In the genomic region with DNA sequence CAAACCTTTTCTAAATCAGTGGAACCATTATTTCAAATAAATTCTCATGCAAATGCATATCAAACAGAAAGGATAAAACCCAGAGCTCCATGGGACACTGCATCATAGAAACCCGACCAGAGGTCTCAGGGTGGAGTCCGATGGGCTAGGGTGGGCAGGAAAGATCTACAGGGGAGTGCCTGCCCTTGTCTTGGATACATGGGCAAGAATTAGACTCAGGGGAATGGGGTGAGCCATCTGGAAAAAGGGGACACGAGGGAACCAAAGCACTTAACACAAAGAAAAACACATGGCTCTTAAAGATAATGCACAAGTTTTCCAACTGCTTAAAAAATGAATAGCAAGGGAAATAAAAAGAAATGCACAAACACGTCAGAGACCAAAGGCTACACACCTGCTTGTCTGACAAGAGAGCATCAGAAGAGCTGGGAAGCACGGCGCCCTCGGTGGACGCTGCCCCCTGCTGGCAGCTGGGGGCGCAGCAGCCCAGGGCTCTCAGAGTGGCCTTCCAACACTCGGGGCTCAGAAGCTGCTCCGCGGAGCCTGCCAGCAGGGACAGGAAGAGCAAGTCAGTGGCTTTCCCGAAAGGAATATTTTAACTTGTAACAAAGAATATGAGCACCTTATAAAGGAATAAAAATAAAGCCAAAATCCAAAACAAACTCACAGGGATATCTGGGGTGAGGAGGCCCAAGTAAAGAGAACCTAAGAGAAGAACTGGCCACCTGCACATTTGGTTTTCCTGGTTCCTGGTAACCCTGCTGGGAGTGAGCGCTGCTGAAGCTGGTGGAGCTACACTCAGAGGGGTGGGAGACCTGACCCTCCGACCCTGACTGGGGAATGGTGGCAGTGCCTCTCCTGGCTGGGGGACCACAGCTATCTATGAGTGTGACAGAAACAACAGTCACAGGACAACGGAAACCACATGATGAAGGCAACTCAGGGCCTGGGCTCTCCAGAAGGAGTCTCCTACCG, we compare ENCODE assay signal across 8 cellular contexts. TPM values are rescaled to one million over a fixed set of nuclear protein-coding genes. Genes with fewer than 3 reads are reported as not detected.
A peak's percentile ranks its signal among the peaks of the same experiment; 100 is the strongest.
DNase-seq lines count a peak whose midpoint lies in the region; ATAC-seq and TF ChIP-seq lines count a peak whose summit lies in the region.

No MANE protein-coding gene starts in this region.

- TF ChIP-seq EP300 in suprapubic skin (IDR thresholded peaks at IDR 0.05) = no peak

- TF ChIP-seq CTCF in fibroblast of the aortic adventitia (IDR thresholded peaks at IDR 0.05; ENCODE audit: insufficient read depth, low read length) (peak; percentile 99), neutrophil (IDR thresholded peaks at IDR 0.05) (peak; percentile 94), suprapubic skin (IDR thresholded peaks at IDR 0.05) (peak; percentile 84 to 97)

- H3K9me3 ChIP-seq in neutrophil (no peaks in the 10 kb centered on the region), suprapubic skin (no peaks in the 10 kb centered on the region)

- 37% methylated on average over 17 of the region's 17 CpGs for WGBS in suprapubic skin

- H3K4me3 ChIP-seq in fibroblast of the aortic adventitia (ENCODE audit: low read depth, low read length) (no peak overlapping the region), neutrophil (ENCODE audit: low read depth in 1 of 2, low read length in 1 of 2) (no peak overlapping the region), suprapubic skin (no peak overlapping the region)

- DNase-seq in COLO829 (ENCODE audit: low spot score) (peak; percentile 56), HPDE6-E6E7 (ENCODE audit: extremely low spot score) (peak; percentile 31), activated T-helper 1 cell treated with Interleukin-2 at 50 U/mL for 16 hours (ENCODE audit: low read depth) (peak; percentile 50), fibroblast of the aortic adventitia (ENCODE audit: low read depth) (peak; percentile 74), suprapubic skin (ENCODE audit: low spot score in 2 of 2) (no peak)

- H3K36me3 ChIP-seq in neutrophil (peaks cover 69% of the 10 kb centered on the region), suprapubic skin (peaks cover 63% of the 10 kb centered on the region)

- peak; percentile 87 for ATAC-seq in GM19455 (IDR thresholded peaks at IDR 0.05; ENCODE audit: unreplicated experiment)

- TF ChIP-seq POLR2A in suprapubic skin (IDR thresholded peaks at IDR 0.05) = no peak

- H3K27me3 ChIP-seq in neutrophil (no peaks in the 10 kb centered on the region), suprapubic skin (no peaks in the 10 kb centered on the region)

- H3K27ac ChIP-seq in neutrophil (no peak overlapping the region), suprapubic skin (no peak overlapping the region)

- H3K4me1 ChIP-seq in neutrophil (ENCODE audit: control insufficient read depth in 1 of 2, insufficient read depth in 1 of 2, low read depth in 1 of 2, low read length in 1 of 2) (no peaks in the 10 kb centered on the region), suprapubic skin (peaks cover 4% of the 10 kb centered on the region)

TF ChIP-seq in PFSK-1, 5 proteins besides CTCF, POLR2A, EP300 and RAD21:
- TF ChIP-seq SIN3A (IDR thresholded peaks at IDR 0.05; ENCODE audit: borderline replicate concordance, insufficient read depth, low read length) = no peak
- peak; percentile 43 for TF ChIP-seq FOXP2 (optimal IDR thresholded peaks at IDR 0.05; ENCODE audit: borderline replicate concordance, extremely low read depth, extremely low read length, insufficient read depth)
- TF ChIP-seq POLR2AphosphoS5 (IDR thresholded peaks at IDR 0.05; ENCODE audit: low read depth, low read length) = no peak
- no peak for TF ChIP-seq TAF1 (IDR thresholded peaks at IDR 0.05; ENCODE audit: borderline replicate concordance, insufficient read depth, low read length)
- TF ChIP-seq, protein P1, sequence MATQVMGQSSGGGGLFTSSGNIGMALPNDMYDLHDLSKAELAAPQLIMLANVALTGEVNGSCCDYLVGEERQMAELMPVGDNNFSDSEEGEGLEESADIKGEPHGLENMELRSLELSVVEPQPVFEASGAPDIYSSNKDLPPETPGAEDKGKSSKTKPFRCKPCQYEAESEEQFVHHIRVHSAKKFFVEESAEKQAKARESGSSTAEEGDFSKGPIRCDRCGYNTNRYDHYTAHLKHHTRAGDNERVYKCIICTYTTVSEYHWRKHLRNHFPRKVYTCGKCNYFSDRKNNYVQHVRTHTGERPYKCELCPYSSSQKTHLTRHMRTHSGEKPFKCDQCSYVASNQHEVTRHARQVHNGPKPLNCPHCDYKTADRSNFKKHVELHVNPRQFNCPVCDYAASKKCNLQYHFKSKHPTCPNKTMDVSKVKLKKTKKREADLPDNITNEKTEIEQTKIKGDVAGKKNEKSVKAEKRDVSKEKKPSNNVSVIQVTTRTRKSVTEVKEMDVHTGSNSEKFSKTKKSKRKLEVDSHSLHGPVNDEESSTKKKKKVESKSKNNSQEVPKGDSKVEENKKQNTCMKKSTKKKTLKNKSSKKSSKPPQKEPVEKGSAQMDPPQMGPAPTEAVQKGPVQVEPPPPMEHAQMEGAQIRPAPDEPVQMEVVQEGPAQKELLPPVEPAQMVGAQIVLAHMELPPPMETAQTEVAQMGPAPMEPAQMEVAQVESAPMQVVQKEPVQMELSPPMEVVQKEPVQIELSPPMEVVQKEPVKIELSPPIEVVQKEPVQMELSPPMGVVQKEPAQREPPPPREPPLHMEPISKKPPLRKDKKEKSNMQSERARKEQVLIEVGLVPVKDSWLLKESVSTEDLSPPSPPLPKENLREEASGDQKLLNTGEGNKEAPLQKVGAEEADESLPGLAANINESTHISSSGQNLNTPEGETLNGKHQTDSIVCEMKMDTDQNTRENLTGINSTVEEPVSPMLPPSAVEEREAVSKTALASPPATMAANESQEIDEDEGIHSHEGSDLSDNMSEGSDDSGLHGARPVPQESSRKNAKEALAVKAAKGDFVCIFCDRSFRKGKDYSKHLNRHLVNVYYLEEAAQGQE (IDR thresholded peaks at IDR 0.05; ENCODE audit: insufficient read depth in 1 of 2, low read depth in 2 of 2, low read length in 2 of 2) = no peak

RNA-seq across cellular contexts. Expression of gene SIGLEC15, which starts 54.5 kb away (rescaled TPM):
- 0.51 TPM for polyA plus RNA-seq in PFSK-1 (2012; ENCODE audit: insufficient read length, low read depth)
- total RNA-seq in fibroblast of the aortic adventitia (ENCODE audit: low replicate concordance) (8.4 TPM in 1 of 2 replicates, not detected in the other), suprapubic skin (1 to 10 TPM in 1 of 4 donors, under 1 TPM in 2, not detected in 1; 0.57 to 3.4 (median 0.98) TPM)

Comparison
In these comparisons a context has a peak if more than half of its experiments do, and no peak if none do; other contexts are left out.
1. DNase-seq: peak in COLO829 (single experiment), HPDE6-E6E7 (single experiment), activated T-helper 1 cell treated with Interleukin-2 at 50 U/mL for 16 hours (single experiment) and fibroblast of the aortic adventitia (single experiment); none in suprapubic skin (0 of 2).
2. Peak in every context shown above with its lines, with median percentiles within 50 percentile points of each other: CTCF ChIP-seq.